ENCODE assay signal across 10 cellular contexts in genomic region chr6:119201486-119201885, GRCh38.
"Had no signal": no experiment of that assay in that cellular context is flagged by ENCODE, and none has a peak within 500 bp of the region (broad histone marks: within the 10 kb centered on the region; RNA-seq: fewer than 3 reads in every experiment).

No MANE protein-coding gene starts in this region.

- DNase-seq: activated CD4-positive, alpha-beta memory T cell treated with anti-CD3 and anti-CD28 coated beads for 36 hours; activated CD4-positive, alpha-beta T cell treated with anti-CD3 and anti-CD28 coated beads for 1 hour; activated effector memory CD4-positive, alpha-beta T cell treated with anti-CD3 and anti-CD28 coated beads, Interleukin-2, amount 50 U/mL, for 16 hours; activated T-cell treated with anti-CD3 and anti-CD28 coated beads, Interleukin-2, amount 50 U/mL, for 4 hours; brain microvascular endothelial cell; effector memory CD8-positive, alpha-beta T cell; hippocampal formation; stimulated activated CD4-positive, alpha-beta T cell treated with anti-CD3 and anti-CD28 coated beads, Interleukin-2, amount 100 ng/mL, for 48 hours; stimulated activated naive CD4-positive, alpha-beta T cell treated with Interleukin-2 at 50 U/mL for 16 hours; trophoblast cell had no signal

- ATAC-seq: activated T-cell treated with anti-CD3 and anti-CD28 coated beads, Interleukin-2, amount 50 U/mL, for 4 hours; effector memory CD8-positive, alpha-beta T cell had no signal
